Comparison of ENCODE assay signal across 1 cellular context in genomic region chr1:9766759-9767442, GRCh38.
TF ChIP-seq lines count a peak whose summit lies in the region.

No MANE protein-coding gene starts in this region.

TF ChIP-seq in HepG2, 621 proteins besides CTCF, POLR2A, EP300 and RAD21 (continued from another document):
- peak; percentile 34 for TF ChIP-seq ZNF18 (CRISPR knock-in tag; IDR thresholded peaks at IDR 0.05; ENCODE audit: insufficient replicate concordance)
- no peak for TF ChIP-seq NCOR1 (IDR thresholded peaks at IDR 0.05; ENCODE audit: borderline replicate concordance, low read length)
- no peak for TF ChIP-seq PAX8 (CRISPR knock-in tag; IDR thresholded peaks at IDR 0.05; ENCODE audit: borderline replicate concordance)
